10 cellular contexts compared by ENCODE assay signal in genomic region chr15:75649848-75650247, GRCh38. TPM values are rescaled to one million over a fixed set of nuclear protein-coding genes. Genes with fewer than 3 reads are reported as not detected.
A peak's percentile ranks its signal among the peaks of the same experiment; 100 is the strongest.
DNase-seq lines count a peak whose midpoint lies in the region; ATAC-seq, FAIRE-seq and TF ChIP-seq lines count a peak whose summit lies in the region.
"Had no signal": no experiment of that assay in that cellular context is flagged by ENCODE, and none has a peak within 500 bp of the region (broad histone marks: within the 10 kb centered on the region; RNA-seq: fewer than 3 reads in every experiment).

No MANE protein-coding gene starts in this region.

- H3K27me3 ChIP-seq in PC-3 (ENCODE audit: low read length) (no peaks in the 10 kb centered on the region), neuron (ENCODE audit: insufficient read depth, low read length) (no peaks in the 10 kb centered on the region)
- H3K27me3 ChIP-seq: ovary had no signal

- no peaks in the 10 kb centered on the region for H3K9me3 ChIP-seq in PC-3 (ENCODE audit: low read length)
- H3K9me3 ChIP-seq in neuron (ENCODE audit: low read length): no peaks in the 10 kb centered on the region
- H3K9me3 ChIP-seq: ovary had no signal

- H3K4me3 ChIP-seq in PC-3 (ENCODE audit: low read length) (peak overlapping the region; percentile 52), neuron (ENCODE audit: low read length) (peak overlapping the region; percentile 6)

- peaks cover 17% of the 10 kb centered on the region for H3K36me3 Mint-ChIP-seq in endothelial cell (ENCODE audit: low read depth, unreplicated experiment)

- no peaks in the 10 kb centered on the region for H3K9me3 Mint-ChIP-seq in endothelial cell (ENCODE audit: unreplicated experiment)

- intact Hi-C loops in PC-3 (cut with micrococcal nuclease): loop anchor here (5.0 to 10.0 kb wide), 2 partner anchors 198 to 285 kb away; partner anchors contain the start of genes MAN2C1 and SIN3A
- intact Hi-C loops in posterior cingulate gyrus (cut with DNase I): no loop called here

- no peaks in the 10 kb centered on the region for H4K20me1 ChIP-seq in PC-3 (ENCODE audit: low read length)

- ATAC-seq in PC-3: no peak

- peaks cover 68% of the 10 kb centered on the region for H3K79me2 ChIP-seq in PC-3 (ENCODE audit: low read length)

- H3K4me1 ChIP-seq in PC-3 (ENCODE audit: insufficient read depth, low read length) (peaks cover 52% of the 10 kb centered on the region), neuron (ENCODE audit: insufficient read depth, low read length) (peaks cover 56% of the 10 kb centered on the region)

- H3K4me1 Mint-ChIP-seq in endothelial cell (ENCODE audit: unreplicated experiment): peaks cover 56% of the 10 kb centered on the region

- no peak overlapping the region for H3K27ac ChIP-seq in PC-3 (ENCODE audit: low read length)

- CTCF ChIA-PET in PC-3 (lab: Charles Lee): no interaction called here

- peak overlapping the region; percentile 39 for H3K4me3 Mint-ChIP-seq in endothelial cell (ENCODE audit: unreplicated experiment)

- no peak for FAIRE-seq in GM12891 (lab: Jason Lieb, UNC)

- DNase-seq in AG20443 (ENCODE audit: low spot score): peak; percentile 44
- DNase-seq in PC-3: no peak
- no peak for DNase-seq in endothelial cell (ENCODE audit: low spot score)
- no peak for DNase-seq in OCI-M2 (lab: John Stamatoyannopoulos, UW; ENCODE audit: unreplicated experiment)
- DNase-seq in GM12891 (ENCODE audit: insufficient read length, low spot score): no peak
- DNase-seq in C1 segment of cervical spinal cord (lab: John Stamatoyannopoulos, UW): no peak
- DNase-seq in posterior cingulate gyrus: no peak
- DNase-seq: NCI-H2171, ovary had no signal

- H2AFZ ChIP-seq in PC-3 (ENCODE audit: low read length) (no peak overlapping the region), neuron (ENCODE audit: low read depth, low read length) (no peak overlapping the region)

- H3K4me2 ChIP-seq in PC-3 (ENCODE audit: low read length): peak overlapping the region; percentile 83

- no peaks in the 10 kb centered on the region for H3F3A ChIP-seq in PC-3 (ENCODE audit: low read length, unreplicated experiment)

- H3K9ac ChIP-seq in PC-3 (ENCODE audit: low read length): no peak overlapping the region

- no peaks in the 10 kb centered on the region for H3K9me2 ChIP-seq in PC-3 (replicated peaks; ENCODE audit: low read length)

- POLR2A ChIA-PET in PC-3 (lab: Charles Lee; ENCODE audit: unreplicated experiment): no interaction called here

- peaks cover 26% of the 10 kb centered on the region for H3K27me3 Mint-ChIP-seq in endothelial cell (ENCODE audit: unreplicated experiment)

- TF ChIP-seq CTCF in PC-3 (conservative IDR thresholded peaks at IDR 0.05; ENCODE audit: low read depth, low read length) (no peak), endothelial cell (IDR thresholded peaks at IDR 0.05; ENCODE audit: unreplicated experiment) (no peak)

- H3K36me3 ChIP-seq in PC-3 (ENCODE audit: low read depth, low read length) (no peaks in the 10 kb centered on the region), neuron (ENCODE audit: insufficient read depth, low read length) (peaks cover 20% of the 10 kb centered on the region)
- H3K36me3 ChIP-seq: ovary had no signal

- H3K27ac Mint-ChIP-seq in endothelial cell (ENCODE audit: unreplicated experiment): no peak overlapping the region

- TF ChIP-seq POLR2A in GM12891 (IDR thresholded peaks at IDR 0.05; ENCODE audit: low read depth, low read length): no peak

- BruUV-seq in PC-3 (replicated peaks; lab: Mats Ljungman, UMichigan): no TSS peak

TF ChIP-seq in GM12891, 5 proteins besides CTCF, POLR2A, EP300 and RAD21:
- TF ChIP-seq TAF1 (IDR thresholded peaks at IDR 0.05; ENCODE audit: low read depth, low read length): no peak

RNA-seq across cellular contexts. Expression of gene SNX33, which starts 2.1 kb away (rescaled TPM):
- total RNA-seq in PC-3 (2014; rRNA removed): 16.2 and 16.8 TPM in 2 replicates
- total RNA-seq in endothelial cell (ENCODE audit: unreplicated experiment): 17.3 TPM
- 0.32 TPM for polyA plus RNA-seq in GM12891 (2012; ENCODE audit: low read depth, missing spikeins)

RNA-seq across cellular contexts. Expression of gene IMP3, which starts 9.8 kb away (rescaled TPM):
- total RNA-seq in PC-3 (2014; rRNA removed): 92.6 and 95.4 TPM in 2 replicates
- total RNA-seq in endothelial cell (ENCODE audit: unreplicated experiment): 33.5 TPM
- 62.4 TPM for polyA plus RNA-seq in GM12891 (2012; ENCODE audit: low read depth, missing spikeins)

RNA-seq across cellular contexts. Expression of gene SNUPN, which starts 24.3 kb away (rescaled TPM):
- 7.9 and 13.5 TPM in 2 replicates for total RNA-seq in PC-3 (2014; rRNA removed)
- 16.5 TPM for total RNA-seq in endothelial cell (ENCODE audit: unreplicated experiment)
- 19.9 TPM for polyA plus RNA-seq in GM12891 (2012; ENCODE audit: low read depth, missing spikeins)
